ENCODE assay signal across 8 cellular contexts in the genomic region with DNA sequence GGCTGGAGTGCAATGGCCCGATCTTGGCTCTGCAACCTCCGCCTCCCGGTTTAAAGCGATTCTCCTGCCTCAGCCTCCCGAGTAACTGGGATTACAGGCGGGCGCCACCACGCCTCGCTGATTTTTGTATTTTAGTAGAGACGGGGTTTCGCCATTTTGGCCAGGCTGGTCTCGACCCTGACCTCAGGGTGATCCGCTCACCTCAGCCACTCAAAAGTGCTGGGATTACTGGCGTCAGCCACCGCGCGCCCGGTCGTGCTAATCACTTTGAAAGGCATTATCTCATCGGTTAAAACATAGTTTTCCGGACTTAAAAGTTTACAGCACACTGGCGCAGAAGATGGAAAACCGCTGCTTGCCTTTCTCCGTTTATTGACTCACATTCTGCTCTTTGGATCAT. TPM values are rescaled to one million over a fixed set of nuclear protein-coding genes. Genes with fewer than 3 reads are reported as not detected.
DNase-seq lines count a peak whose midpoint lies in the region; TF ChIP-seq lines count a peak whose summit lies in the region.

No MANE protein-coding gene starts in this region.

- peak overlapping the region; percentile 98 for H3K27ac ChIP-seq in C4-2B
- peak overlapping the region; percentile 87 for H3K27ac ChIP-seq in neural progenitor cell

- H3K9me3 ChIP-seq in endocrine pancreas (ENCODE audit: control insufficient read depth, low read length) (peaks cover 2% of the 10 kb centered on the region), neural progenitor cell (ENCODE audit: low read depth) (no peaks in the 10 kb centered on the region)

- H3K4me1 ChIP-seq in endocrine pancreas (ENCODE audit: control insufficient read depth, insufficient read depth, low read length) (no peaks in the 10 kb centered on the region), neural progenitor cell (peaks cover 23% of the 10 kb centered on the region)

- peak overlapping the region; percentile 74 for H3K4me3 Mint-ChIP-seq in neural progenitor cell

- H3K9me3 Mint-ChIP-seq in neural progenitor cell: peaks cover 38% of the 10 kb centered on the region

- TF ChIP-seq POLR2A in NB4 (IDR thresholded peaks at IDR 0.05; ENCODE audit: extremely low read depth, insufficient read length): no peak

- peaks cover 9% of the 10 kb centered on the region for H3K4me1 Mint-ChIP-seq in neural progenitor cell

- peaks cover 27% of the 10 kb centered on the region for H3K36me3 Mint-ChIP-seq in neural progenitor cell

- no peaks in the 10 kb centered on the region for H3K27me3 Mint-ChIP-seq in neural progenitor cell (ENCODE audit: insufficient read depth, low read depth)

- H3K36me3 ChIP-seq in endocrine pancreas (ENCODE audit: control insufficient read depth, insufficient read depth, low read length) (peaks cover 5% of the 10 kb centered on the region), neural progenitor cell (no peaks in the 10 kb centered on the region)

- DNase-seq in NB4 (ENCODE audit: low read depth) (no peak), neural progenitor cell (ENCODE audit: low spot score) (peak; percentile 6), SHP77 treated with DMSO at 0.1 percent for 48 hours (lab: John Stamatoyannopoulos, UW) (no peak), iPS-NIHi7 (ENCODE audit: extremely low spot score) (no peak), AG08396 (ENCODE audit: low spot score) (no peak)
- no peak for DNase-seq in effector CD8-positive, alpha-beta T cell (lab: John Stamatoyannopoulos, UW)

- H3K79me2 ChIP-seq in neural progenitor cell (ENCODE audit: low read depth): peaks cover 45% of the 10 kb centered on the region

- H3K4me2 ChIP-seq in neural progenitor cell: peak overlapping the region; percentile 77

- TF ChIP-seq CTCF in C4-2B (conservative IDR thresholded peaks at IDR 0.05) (no peak), NB4 (IDR thresholded peaks at IDR 0.05; ENCODE audit: low read depth, low read length) (no peak), neural progenitor cell (IDR thresholded peaks at IDR 0.05) (no peak)

- H3K4me3 ChIP-seq in NB4 (ENCODE audit: low read depth, low read length) (peak overlapping the region; percentile 88), endocrine pancreas (ENCODE audit: control insufficient read depth, insufficient read depth, low read length) (peak overlapping the region; percentile 31), neural progenitor cell (peak overlapping the region; percentile 95)

- H3K9ac ChIP-seq in endocrine pancreas (ENCODE audit: control insufficient read depth, insufficient read depth, low read length) (no peak overlapping the region), neural progenitor cell (no peak overlapping the region)

- peaks cover 10% of the 10 kb centered on the region for H4K20me1 ChIP-seq in neural progenitor cell (ENCODE audit: low read depth)

- H3F3A ChIP-seq in neural progenitor cell (ENCODE audit: low read depth): peaks cover 41% of the 10 kb centered on the region

- H2AFZ ChIP-seq in neural progenitor cell (replicated peaks): no peak overlapping the region

- no peak overlapping the region for H3K27ac Mint-ChIP-seq in neural progenitor cell

- H3K27me3 ChIP-seq in endocrine pancreas (ENCODE audit: control insufficient read depth, insufficient read depth, low read length): no peaks in the 10 kb centered on the region
- no peaks in the 10 kb centered on the region for H3K27me3 ChIP-seq in neural progenitor cell

RNA-seq across cellular contexts. Expression of a gene that starts 27.6 kb away (rescaled TPM):
- 26.7 and 28.9 TPM in 2 replicates for total RNA-seq in neural progenitor cell (ENCODE audit: low replicate concordance)

RNA-seq across cellular contexts. Expression of a gene that starts 46.6 kb away (rescaled TPM):
- total RNA-seq in neural progenitor cell (ENCODE audit: low replicate concordance): not detected in 2 replicates

Comparison
In these comparisons a context has a peak if more than half of its experiments do, and no peak if none do; other contexts are left out.
1. H3K4me3 ChIP-seq: peak in every context shown above with its lines; median percentile 95 in neural progenitor cell; 88 in NB4; 31 in endocrine pancreas.